In the genomic region with DNA sequence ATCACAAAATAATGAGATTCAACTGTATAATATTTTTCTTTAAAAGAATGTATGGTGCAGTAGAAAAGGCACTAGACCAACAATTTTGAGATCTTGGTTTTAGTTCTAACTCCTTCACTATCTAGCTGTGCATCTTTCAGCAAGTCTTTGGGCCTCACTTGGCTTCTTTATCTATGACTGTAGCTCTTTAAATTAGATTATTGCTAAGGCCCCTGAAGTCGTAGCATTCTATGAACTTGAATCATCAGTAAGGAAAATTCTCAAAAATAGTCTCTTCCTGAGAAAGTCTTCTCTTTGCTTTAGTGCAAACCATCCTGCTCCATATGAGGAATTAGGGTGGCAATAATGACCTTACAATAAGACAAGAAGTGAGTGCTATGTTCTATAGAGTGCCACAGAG, we compare ENCODE assay signal across 22 cellular contexts.
"Had no signal": no experiment of that assay in that cellular context is flagged by ENCODE, and none has a peak within 500 bp of the region (broad histone marks: within the 10 kb centered on the region; RNA-seq: fewer than 3 reads in every experiment).

No MANE protein-coding gene starts in this region.

- DNase-seq: activated CD4-positive, alpha-beta memory T cell treated with anti-CD3 and anti-CD28 coated beads for 36 hours; activated CD4-positive, alpha-beta T cell treated with anti-CD3 and anti-CD28 coated beads, Interleukin-2, amount 10 ng/mL, durations not matched to agents 7 days and 5 days; activated CD4-positive, CD25-positive, alpha-beta regulatory T cell; activated CD8-positive, alpha-beta memory T cell treated with anti-CD3 and anti-CD28 coated beads for 24 hours; activated effector memory CD4-positive, alpha-beta T cell treated with anti-CD3 and anti-CD28 coated beads, Interleukin-2, amount 50 U/mL, for 16 hours; activated naive CD4-positive, alpha-beta T cell treated with Interleukin-2 at 50 U/mL for 16 hours; activated naive CD8-positive, alpha-beta T cell treated with anti-CD3 and anti-CD28 coated beads, Interleukin-2, amount 50 U/mL, for 24 hours; activated T-cell treated with anti-CD3 and anti-CD28 coated beads, Interleukin-2, amount 50 U/mL, for 4 hours; amygdala; Karpas-422; MM.1S; NCI-H1105 treated with DMSO at 0.1 percent for 48 hours; NCI-H1436 treated with DMSO at 0.1 percent for 48 hours; NCI-H187; NCI-H2081; NCI-H446; NCI-H524; PC-3; SHP77 treated with DMSO at 0.1 percent for 48 hours; T-cell; T1000 had no signal

- H3K27ac ChIP-seq: VCaP had no signal
